In the genomic region with DNA sequence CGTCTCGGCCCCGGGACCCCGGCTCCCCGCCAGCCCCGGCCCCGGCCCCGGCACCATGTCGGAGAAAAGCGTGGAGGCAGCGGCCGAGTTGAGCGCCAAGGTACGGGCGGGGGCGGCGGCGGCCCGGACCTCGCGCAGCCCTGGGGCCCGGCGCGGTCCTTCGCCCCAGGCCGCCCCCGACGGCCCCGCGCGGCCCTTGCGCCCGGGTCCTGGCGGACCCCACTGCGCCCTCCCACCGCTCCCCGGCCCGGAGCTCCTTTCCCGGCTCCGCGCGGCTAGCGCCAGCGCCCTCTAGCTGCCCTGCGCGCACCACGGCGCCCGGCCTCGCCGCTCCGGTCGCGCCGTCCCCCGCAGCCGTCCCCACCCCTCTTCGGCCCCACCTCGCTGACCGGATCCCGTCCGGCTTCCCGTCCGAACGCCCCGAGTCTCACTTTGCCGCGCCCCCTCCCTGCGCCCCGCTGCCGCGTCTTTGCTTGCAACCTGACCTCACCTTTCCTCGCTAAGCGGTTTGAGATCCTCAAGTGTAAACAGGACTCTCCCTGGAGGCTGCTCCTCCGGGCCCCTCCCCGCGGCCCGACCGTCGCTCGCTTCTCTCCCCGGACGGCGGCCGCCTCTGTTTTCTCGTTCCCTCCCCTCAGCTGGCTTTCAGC, we compare ENCODE assay signal across 8 cellular contexts. TPM values are rescaled to one million over a fixed set of nuclear protein-coding genes. Genes with fewer than 3 reads are reported as not detected.
DNase-seq lines count a peak whose midpoint lies in the region; ATAC-seq and TF ChIP-seq lines count a peak whose summit lies in the region.

No MANE protein-coding gene starts in this region.

- H3K9ac ChIP-seq in OCI-LY3 (ENCODE audit: low read length): peak overlapping the region; percentile 60

- H3K36me3 ChIP-seq in OCI-LY3 (replicated peaks; ENCODE audit: low read depth, low read length) (no peaks in the 10 kb centered on the region), uterus (no peaks in the 10 kb centered on the region)

- H3K27ac ChIP-seq in OCI-LY3 (ENCODE audit: low read length) (no peak overlapping the region), uterus (peak overlapping the region; percentile 97 to 98)

- no peaks in the 10 kb centered on the region for H3K79me2 ChIP-seq in OCI-LY3 (ENCODE audit: low read length)

- peaks cover 34% of the 10 kb centered on the region for H3K27me3 Mint-ChIP-seq in activated naive CD4-positive, alpha-beta T cell treated with anti-CD3 and anti-CD28 coated beads for 36 hours (ENCODE audit: low read depth)
- H3K27me3 Mint-ChIP-seq in nephron progenitor cell (ENCODE audit: low read depth, poor library complexity): peaks cover under 1% of the 10 kb centered on the region

- ATAC-seq in GM19025 (IDR thresholded peaks at IDR 0.05; ENCODE audit: low read depth, unreplicated experiment): peak; percentile 52
- peak; percentile 30 for ATAC-seq in HG03565 (IDR thresholded peaks at IDR 0.05; ENCODE audit: unreplicated experiment)

- no peaks in the 10 kb centered on the region for H3K9me3 Mint-ChIP-seq in activated naive CD4-positive, alpha-beta T cell treated with anti-CD3 and anti-CD28 coated beads for 36 hours
- no peaks in the 10 kb centered on the region for H3K9me3 Mint-ChIP-seq in nephron progenitor cell

- H3K4me1 Mint-ChIP-seq in activated naive CD4-positive, alpha-beta T cell treated with anti-CD3 and anti-CD28 coated beads for 36 hours (ENCODE audit: low read depth): peaks cover 38% of the 10 kb centered on the region
- peaks cover 80% of the 10 kb centered on the region for H3K4me1 Mint-ChIP-seq in nephron progenitor cell

- peak; percentile 78 for DNase-seq in CD1c-positive myeloid dendritic cell (ENCODE audit: extremely low spot score)
- DNase-seq in activated naive CD4-positive, alpha-beta T cell treated with anti-CD3 and anti-CD28 coated beads for 36 hours: peak; percentile 57
- DNase-seq in foreskin melanocyte: peak; percentile 52
- peak; percentile 84 for DNase-seq in nephron progenitor cell
- peak; percentile 77 to 84 for DNase-seq in uterus

- H3K4me2 ChIP-seq in OCI-LY3 (ENCODE audit: low read length): peak overlapping the region; percentile 94

- peaks cover 39% of the 10 kb centered on the region for H3K4me1 ChIP-seq in OCI-LY3 (ENCODE audit: low read length)
- peaks cover 0 to 4% of the 10 kb centered on the region in 2 donors for H3K4me1 ChIP-seq in uterus

- H3K4me3 Mint-ChIP-seq in activated naive CD4-positive, alpha-beta T cell treated with anti-CD3 and anti-CD28 coated beads for 36 hours: peak overlapping the region; percentile 85
- peak overlapping the region; percentile 97 for H3K4me3 Mint-ChIP-seq in nephron progenitor cell

- H3K27me3 ChIP-seq in OCI-LY3 (ENCODE audit: low read depth, low read length) (peaks cover 64% of the 10 kb centered on the region), uterus (no peaks in the 10 kb centered on the region)

- H3K27ac Mint-ChIP-seq in activated naive CD4-positive, alpha-beta T cell treated with anti-CD3 and anti-CD28 coated beads for 36 hours: peak overlapping the region; percentile 52
- peak overlapping the region; percentile 98 for H3K27ac Mint-ChIP-seq in nephron progenitor cell

- intact Hi-C loops in activated naive CD4-positive, alpha-beta T cell treated with anti-CD3 and anti-CD28 coated beads for 36 hours (cut with micrococcal nuclease): loop anchor here (1.0 to 5.0 kb wide), 4 partner anchors 8 to 61 kb away; a partner anchor contains a TSS
- intact Hi-C loops in uterus (cut with DNase I; ENCODE audit: low total_unique reads): no loop called here

- no peaks in the 10 kb centered on the region for H3K9me3 ChIP-seq in OCI-LY3 (ENCODE audit: insufficient read depth, low read length)
- H3K9me3 ChIP-seq in uterus: no peaks in the 10 kb centered on the region

- H2AFZ ChIP-seq in OCI-LY3 (ENCODE audit: low read depth, low read length): peak overlapping the region; percentile 67; the same call in 1 of the 2 replicates

- peak in 1 of 2 donors; percentile 30 for TF ChIP-seq POLR2A in uterus (IDR thresholded peaks at IDR 0.05)

- H3K36me3 Mint-ChIP-seq in activated naive CD4-positive, alpha-beta T cell treated with anti-CD3 and anti-CD28 coated beads for 36 hours (ENCODE audit: low read depth): no peaks in the 10 kb centered on the region
- peaks cover 11% of the 10 kb centered on the region for H3K36me3 Mint-ChIP-seq in nephron progenitor cell (ENCODE audit: low read depth)

- CTCF ChIA-PET in activated naive CD4-positive, alpha-beta T cell treated with anti-CD3 and anti-CD28 coated beads for 36 hours (lab: Charles Lee): interaction anchor here (0.7 to 4.0 kb wide), 18 partner anchors 8 to 86 kb away, joined by 3 to 44 read pairs (median 8); a partner anchor contains a TSS

- H3K4me3 ChIP-seq in OCI-LY3 (ENCODE audit: low read length) (peak overlapping the region; percentile 91), uterus (peak overlapping the region; percentile 72 to 79)

- TF ChIP-seq CTCF in OCI-LY3 (IDR thresholded peaks at IDR 0.05; ENCODE audit: low read depth, low read length) (peak; percentile 63), nephron progenitor cell (IDR thresholded peaks at IDR 0.05) (peak; percentile 23), uterus (IDR thresholded peaks at IDR 0.05) (peak; percentile 44 to 91 (median 87))

- H4K20me1 ChIP-seq in OCI-LY3 (ENCODE audit: insufficient read depth, low read length): no peaks in the 10 kb centered on the region

RNA-seq across cellular contexts. Expression of a gene that starts 0.6 kb away (rescaled TPM):
- 10 to 100 TPM; 35.1 to 44.2 TPM for total RNA-seq in activated naive CD4-positive, alpha-beta T cell treated with anti-CD3 and anti-CD28 coated beads for 36 hours
- 100 to 1,000 TPM; 105 to 853 (median 140) TPM for total RNA-seq in uterus

RNA-seq across cellular contexts. Expression of a gene that starts 5.5 kb away (rescaled TPM):
- total RNA-seq in activated naive CD4-positive, alpha-beta T cell treated with anti-CD3 and anti-CD28 coated beads for 36 hours: 10 to 100 TPM; 22.8 to 25.1 TPM
- total RNA-seq in uterus: 10 to 100 TPM in 1 of 4 donors, 1 to 10 TPM in 2, under 1 TPM in 1; 0.41 to 14.6 (median 4.0) TPM

RNA-seq across cellular contexts. Expression of a gene that starts 13.8 kb away (rescaled TPM):
- total RNA-seq in activated naive CD4-positive, alpha-beta T cell treated with anti-CD3 and anti-CD28 coated beads for 36 hours: 100 to 1,000 TPM; 140 to 143 TPM
- 100 to 1,000 TPM; 124 to 408 (median 147) TPM for total RNA-seq in uterus

RNA-seq across cellular contexts. Expression of a gene that starts 22.6 kb away (rescaled TPM):
- total RNA-seq in activated naive CD4-positive, alpha-beta T cell treated with anti-CD3 and anti-CD28 coated beads for 36 hours: 100 to 1,000 TPM; 155 to 161 TPM
- total RNA-seq in uterus: 10 to 100 TPM in 2 of 4 donors, 1 to 10 TPM in 2; 1.0 to 24.3 (median 10.4) TPM

RNA-seq across cellular contexts. Expression of a gene that starts 42.9 kb away (rescaled TPM):
- total RNA-seq in activated naive CD4-positive, alpha-beta T cell treated with anti-CD3 and anti-CD28 coated beads for 36 hours: 10 to 100 TPM; 43.0 to 47.8 TPM
- 10 to 100 TPM; 35.6 to 50.3 (median 37.7) TPM for total RNA-seq in uterus

Comparison
In these comparisons a context has a peak if more than half of its experiments do, and no peak if none do; other contexts are left out.
1. CTCF ChIP-seq: peak in every context shown above with its lines; median percentile 87 in uterus; 63 in OCI-LY3; 23 in nephron progenitor cell.